12 cellular contexts compared by ENCODE assay signal in the genomic region with DNA sequence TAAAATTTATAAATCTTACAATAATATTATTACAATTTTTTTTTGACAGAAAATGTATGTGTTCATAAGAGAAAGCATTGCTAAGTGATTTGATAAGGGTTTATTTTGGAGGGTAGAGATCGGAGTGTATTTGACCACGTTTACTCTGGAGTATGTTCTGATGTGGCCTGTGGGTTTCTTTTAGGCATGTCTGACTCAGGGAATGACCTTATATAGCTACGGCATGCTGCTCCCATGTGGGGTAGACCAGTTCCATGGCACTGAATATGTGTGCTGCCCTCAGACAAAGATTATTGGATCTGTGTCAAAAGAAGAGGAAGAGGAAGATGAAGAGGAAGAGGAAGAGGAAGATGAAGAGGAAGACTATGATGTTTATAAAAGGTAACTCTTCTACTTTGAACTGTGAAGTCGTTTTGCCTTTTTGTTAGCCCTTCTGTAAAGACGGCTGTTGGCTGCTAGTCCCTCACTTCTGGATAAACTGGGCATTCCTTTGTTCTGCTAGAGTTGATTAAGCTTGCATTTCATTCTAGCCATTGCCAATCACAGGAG. TPM values are rescaled to one million over a fixed set of nuclear protein-coding genes. Genes with fewer than 3 reads are reported as not detected.
A peak's percentile ranks its signal among the peaks of the same experiment; 100 is the strongest.
DNase-seq lines count a peak whose midpoint lies in the region; ATAC-seq and TF ChIP-seq lines count a peak whose summit lies in the region.
"Had no signal": no experiment of that assay in that cellular context is flagged by ENCODE, and none has a peak within 500 bp of the region (broad histone marks: within the 10 kb centered on the region; RNA-seq: fewer than 3 reads in every experiment).

No MANE protein-coding gene starts in this region.

- H3K36me3 ChIP-seq in SU-DHL-6 (ENCODE audit: low read length) = peaks cover 11% of the 10 kb centered on the region; the same call in 1 of the 2 replicates

- peaks cover 24% of the 10 kb centered on the region for H3F3A ChIP-seq in SU-DHL-6 (ENCODE audit: insufficient read depth)

- H3K4me3 Mint-ChIP-seq in activated naive CD4-positive, alpha-beta T cell treated with anti-CD3 and anti-CD28 coated beads, Interleukin-2, amount 10 ng/mL, durations not matched to agents 7 days and 5 days = no peak overlapping the region

- H3K9me3 Mint-ChIP-seq in activated naive CD4-positive, alpha-beta T cell treated with anti-CD3 and anti-CD28 coated beads, Interleukin-2, amount 10 ng/mL, durations not matched to agents 7 days and 5 days = no peaks in the 10 kb centered on the region

- peaks cover 13% of the 10 kb centered on the region for H3K36me3 Mint-ChIP-seq in activated naive CD4-positive, alpha-beta T cell treated with anti-CD3 and anti-CD28 coated beads, Interleukin-2, amount 10 ng/mL, durations not matched to agents 7 days and 5 days

- CTCF ChIA-PET in activated naive CD4-positive, alpha-beta T cell treated with anti-CD3 and anti-CD28 coated beads, Interleukin-2, amount 10 ng/mL, durations not matched to agents 7 days and 5 days (lab: Charles Lee) = interaction anchor here (0.9 to 1.9 kb wide), 3 partner anchors 10 to 49 kb away, joined by 3 to 12 read pairs (median 3); no protein-coding TSS in a partner anchor

- peak overlapping the region; percentile 32 for H3K4me2 ChIP-seq in SU-DHL-6 (ENCODE audit: low read depth, low read length, poor library complexity, severe bottlenecking)

- no peaks in the 10 kb centered on the region for H4K20me1 ChIP-seq in SU-DHL-6 (ENCODE audit: low read depth, low read length)

- no peak for ATAC-seq in HG02763 (IDR thresholded peaks at IDR 0.05; ENCODE audit: unreplicated experiment)
- ATAC-seq in HG03139 (IDR thresholded peaks at IDR 0.05; ENCODE audit: unreplicated experiment) = no peak
- no peak for ATAC-seq in sciatic nerve

- peak; percentile 31 for DNase-seq in activated naive CD4-positive, alpha-beta T cell treated with anti-CD3 and anti-CD28 coated beads, Interleukin-2, amount 10 ng/mL, durations not matched to agents 7 days and 5 days
- no peak for DNase-seq in activated naive CD4-positive, alpha-beta T cell treated with Interleukin-2 at 50 U/mL for 16 hours
- DNase-seq in fibroblast of peridontal ligament (ENCODE audit: extremely low read depth) (peak; percentile 90), stromal cell of bone marrow (ENCODE audit: low read depth) (peak; percentile 54), sciatic nerve (ENCODE audit: low spot score) (no peak)
- DNase-seq: BE2C, hippocampal formation, NCI-H345, nucleus accumbens had no signal

- H3K27ac Mint-ChIP-seq in activated naive CD4-positive, alpha-beta T cell treated with anti-CD3 and anti-CD28 coated beads, Interleukin-2, amount 10 ng/mL, durations not matched to agents 7 days and 5 days = no peak overlapping the region

- H3K27me3 Mint-ChIP-seq in activated naive CD4-positive, alpha-beta T cell treated with anti-CD3 and anti-CD28 coated beads, Interleukin-2, amount 10 ng/mL, durations not matched to agents 7 days and 5 days = peaks cover 34% of the 10 kb centered on the region

- H2AFZ ChIP-seq in SU-DHL-6 (ENCODE audit: low read depth, low read length, severe bottlenecking) = no peak overlapping the region

- H3K27ac ChIP-seq in SU-DHL-6 (ENCODE audit: low read depth, low read length) = peak overlapping the region; percentile 91

- H3K9ac ChIP-seq in SU-DHL-6 (ENCODE audit: low read length) = no peak overlapping the region

- H3K79me2 ChIP-seq in SU-DHL-6 (ENCODE audit: insufficient read depth, low read length) = peaks cover 38% of the 10 kb centered on the region

- no peaks in the 10 kb centered on the region for H3K27me3 ChIP-seq in SU-DHL-6 (ENCODE audit: low read length)
- H3K27me3 ChIP-seq: BE2C had no signal

- H3K4me1 Mint-ChIP-seq in activated naive CD4-positive, alpha-beta T cell treated with anti-CD3 and anti-CD28 coated beads, Interleukin-2, amount 10 ng/mL, durations not matched to agents 7 days and 5 days = peaks cover 43% of the 10 kb centered on the region

- intact Hi-C loops in sciatic nerve (cut with DNase I) = no loop called here

- TF ChIP-seq CTCF in SU-DHL-6 (IDR thresholded peaks at IDR 0.05; ENCODE audit: insufficient read depth, low read length, poor library complexity, severe bottlenecking) = no peak

- no peaks in the 10 kb centered on the region for H3K9me2 ChIP-seq in SU-DHL-6 (replicated peaks; ENCODE audit: insufficient read depth, low read length)

- no peak overlapping the region for H3K4me3 ChIP-seq in SU-DHL-6 (ENCODE audit: insufficient read depth, low read length, poor library complexity, severe bottlenecking)

- H3K9me3 ChIP-seq in SU-DHL-6 (ENCODE audit: insufficient read depth, low read length) = no peaks in the 10 kb centered on the region
- H3K9me3 ChIP-seq: BE2C had no signal

RNA-seq across cellular contexts. Expression of a gene that starts 38.1 kb away (rescaled TPM):
- total RNA-seq in sciatic nerve = 2.8 TPM

RNA-seq across cellular contexts. Expression of a gene that starts 51.8 kb away (rescaled TPM):
- total RNA-seq in sciatic nerve = 222 TPM

Comparison
In these comparisons a context has a peak if more than half of its experiments do, and no peak if none do; other contexts are left out.
1. DNase-seq: peak in activated naive CD4-positive, alpha-beta T cell treated with anti-CD3 and anti-CD28 coated beads, Interleukin-2, amount 10 ng/mL, durations not matched to agents 7 days and 5 days (single experiment), fibroblast of peridontal ligament (single experiment) and stromal cell of bone marrow (single experiment); none in activated naive CD4-positive, alpha-beta T cell treated with Interleukin-2 at 50 U/mL for 16 hours (single experiment) and sciatic nerve (single experiment).